In the genomic region with DNA sequence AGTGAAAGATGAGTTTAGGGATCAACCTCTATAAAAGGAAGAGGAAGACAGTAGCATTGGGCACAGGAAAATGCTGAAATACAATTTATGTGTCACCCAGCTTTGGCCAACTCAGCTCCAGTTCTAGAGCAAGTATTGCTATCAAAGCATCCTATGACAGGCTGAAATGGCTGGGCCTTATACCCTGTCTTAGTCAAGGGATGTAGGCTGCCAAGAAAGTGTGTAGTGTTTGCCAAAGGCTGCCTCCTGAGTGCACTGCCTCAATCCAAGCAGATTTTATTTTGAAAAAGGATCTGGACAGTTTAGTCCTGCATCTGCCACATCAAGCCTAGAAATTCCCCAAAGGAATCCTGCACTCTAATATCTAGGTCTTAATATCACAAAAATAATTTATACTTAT, we compare ENCODE assay signal across 1 cellular context.
TF ChIP-seq lines count a peak whose summit lies in the region.

No MANE protein-coding gene starts in this region.

TF ChIP-seq in H1, 55 proteins besides CTCF, POLR2A, EP300 and RAD21 (continued from another document):
- TF ChIP-seq MAFK (IDR thresholded peaks at IDR 0.05; ENCODE audit: low read depth, low read length) (no peak), MAX (IDR thresholded peaks at IDR 0.05) (no peak), BRCA1 (IDR thresholded peaks at IDR 0.05; ENCODE audit: low read depth, low read length) (no peak)
